ENCODE assay signal across 8 cellular contexts in genomic region chr19:3184847-3185481, GRCh38. TPM values are rescaled to one million over a fixed set of nuclear protein-coding genes. Genes with fewer than 3 reads are reported as not detected.
DNase-seq lines count a peak whose midpoint lies in the region; ATAC-seq, FAIRE-seq and TF ChIP-seq lines count a peak whose summit lies in the region.

No MANE protein-coding gene starts in this region.

- peaks cover 8% of the 10 kb centered on the region for H3K36me3 ChIP-seq in effector memory CD4-positive, alpha-beta T cell (ENCODE audit: control insufficient read depth, insufficient read depth, low read length)
- H3K36me3 ChIP-seq in subcutaneous abdominal adipose tissue (ENCODE audit: control insufficient read depth in 5 of 5, insufficient read depth in 5 of 5, low read length in 5 of 5): peaks cover 0 to 6% (median 0%) of the 10 kb centered on the region in 5 donors

- ATAC-seq in HG02642 (IDR thresholded peaks at IDR 0.05; ENCODE audit: poor library complexity, unreplicated experiment): peak; percentile 16

- H3K9me3 ChIP-seq in effector memory CD4-positive, alpha-beta T cell (ENCODE audit: control insufficient read depth, low read length): no peaks in the 10 kb centered on the region
- H3K9me3 ChIP-seq in subcutaneous abdominal adipose tissue (ENCODE audit: control insufficient read depth in 5 of 5, low read length in 5 of 5): no peaks in the 10 kb centered on the region

- peak; percentile 84 for DNase-seq in NCI-H187 treated with DMSO at 0.1 percent for 48 hours (lab: John Stamatoyannopoulos, UW)
- DNase-seq in activated CD4-positive, CD25-positive, alpha-beta regulatory T cell treated with anti-CD3 and anti-CD28 coated beads, Interleukin-2, amount 50 U/mL, for 72 hours: peak; percentile 64
- peak in 2 of 3 donors; percentile 36 to 68 for DNase-seq in effector memory CD4-positive, alpha-beta T cell
- peak; percentile 78 for DNase-seq in mucosa of gallbladder (ENCODE audit: low spot score)
- no peak for DNase-seq in GM10248 (ENCODE audit: extremely low spot score)

- FAIRE-seq in G401.6 (lab: Jason Lieb, UNC): peak; percentile 79

- CTCF ChIA-PET in GM10248 (lab: Yijun Ruan, JAX): interaction anchor here (1.0 to 1.4 kb wide), 3 partner anchors 56 to 81 kb away, joined by 3 to 5 read pairs (median 3); no protein-coding TSS in a partner anchor

- peak overlapping the region in 3 of 5 donors; percentile 41 to 88 (median 77) for H3K9ac ChIP-seq in subcutaneous abdominal adipose tissue (ENCODE audit: low read length in 5 of 5)

- TF ChIP-seq CTCF in GM10248 (IDR thresholded peaks at IDR 0.05; ENCODE audit: control extremely low read depth, extremely low read depth, low read depth, missing control alignments): no peak

- H3K27ac ChIP-seq in effector memory CD4-positive, alpha-beta T cell (ENCODE audit: insufficient read depth, low read length, poor library complexity, severe bottlenecking): peak overlapping the region; percentile 75
- peak overlapping the region; percentile 93 for H3K27ac ChIP-seq in subcutaneous abdominal adipose tissue (ENCODE audit: low read depth, low read length)

- peaks cover 63% of the 10 kb centered on the region for H3K4me1 ChIP-seq in effector memory CD4-positive, alpha-beta T cell (ENCODE audit: control insufficient read depth, insufficient read depth, low read length, poor library complexity, severe bottlenecking)
- H3K4me1 ChIP-seq in subcutaneous abdominal adipose tissue (ENCODE audit: control insufficient read depth in 5 of 5, insufficient read depth in 5 of 5, low read length in 5 of 5): peaks cover 9 to 46% (median 34%) of the 10 kb centered on the region in 5 donors

- peak overlapping the region; percentile 77 for H3K4me3 ChIP-seq in effector memory CD4-positive, alpha-beta T cell (ENCODE audit: insufficient read depth, low read depth, low read length, poor library complexity, severe bottlenecking)
- peak overlapping the region; percentile 87 to 94 (median 89) for H3K4me3 ChIP-seq in subcutaneous abdominal adipose tissue (ENCODE audit: low read depth in 1 of 5, low read length in 5 of 5)

- no peaks in the 10 kb centered on the region for H3K27me3 ChIP-seq in effector memory CD4-positive, alpha-beta T cell (replicated peaks; ENCODE audit: control insufficient read depth, insufficient read depth, low read length, poor library complexity, severe bottlenecking)
- H3K27me3 ChIP-seq in subcutaneous abdominal adipose tissue (ENCODE audit: control insufficient read depth in 5 of 5, insufficient read depth in 4 of 5, low read length in 5 of 5): no peaks in the 10 kb centered on the region

- POLR2A ChIA-PET in GM10248 (lab: Yijun Ruan, JAX): no interaction called here

RNA-seq across cellular contexts. Expression of gene NCLN, which starts 0.8 kb away (rescaled TPM):
- total RNA-seq in mucosa of gallbladder: 44.9 TPM

RNA-seq across cellular contexts. Expression of gene S1PR4, which starts 6.4 kb away (rescaled TPM):
- total RNA-seq in mucosa of gallbladder: 2.4 TPM

RNA-seq across cellular contexts. Expression of gene CELF5, which starts 39.5 kb away (rescaled TPM):
- total RNA-seq in mucosa of gallbladder: 0.49 TPM

RNA-seq across cellular contexts. Expression of gene GNA15, which starts 49.1 kb away (rescaled TPM):
- 6.4 TPM for total RNA-seq in mucosa of gallbladder
